ENCODE assay signal across 33 cellular contexts in the genomic region with DNA sequence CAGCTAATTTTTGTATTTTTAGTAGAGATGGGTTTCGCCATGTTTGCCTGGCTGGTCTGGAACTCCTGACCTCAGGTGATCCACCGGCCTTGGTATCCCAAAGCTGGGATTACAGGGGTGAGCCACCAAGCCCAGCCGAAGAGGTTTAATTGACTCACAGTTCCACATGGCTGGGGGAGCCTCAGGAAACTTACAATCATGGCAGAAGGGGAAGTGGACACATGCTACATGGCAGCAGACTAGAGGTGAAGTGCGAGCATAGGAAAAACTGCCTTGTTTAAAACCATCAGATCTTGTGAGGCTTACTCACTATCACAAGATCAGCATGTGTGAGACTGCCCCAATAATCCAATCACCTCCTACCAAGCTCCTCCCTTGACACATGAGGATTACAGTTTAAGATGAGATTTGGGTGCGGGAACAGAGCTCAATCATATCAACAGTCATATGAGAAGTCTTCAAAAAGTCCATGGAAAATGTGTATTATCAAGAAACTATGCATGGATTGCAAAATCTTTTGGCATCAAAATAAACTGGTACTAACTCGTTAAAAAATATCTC. TPM values are rescaled to one million over a fixed set of nuclear protein-coding genes. Genes with fewer than 3 reads are reported as not detected.
DNase-seq lines count a peak whose midpoint lies in the region; ATAC-seq and TF ChIP-seq lines count a peak whose summit lies in the region.
"Had no signal": no experiment of that assay in that cellular context is flagged by ENCODE, and none has a peak within 500 bp of the region (broad histone marks: within the 10 kb centered on the region; RNA-seq: fewer than 3 reads in every experiment).

No MANE protein-coding gene starts in this region.

- no peak overlapping the region for H4K8ac ChIP-seq in mesendoderm (ENCODE audit: low read depth, low read length)

- H3K27ac ChIP-seq in mesendoderm (ENCODE audit: low read depth, low read length) (no peak overlapping the region), right lobe of liver (peak overlapping the region in 1 of 3 donors; percentile 88)
- H3K27ac ChIP-seq: coronary artery, epithelial cell of prostate, foreskin keratinocyte, heart right ventricle, HL-60, Peyer's patch, sigmoid colon had no signal

- TF ChIP-seq CTCF in cardiac fibroblast (IDR thresholded peaks at IDR 0.05; ENCODE audit: low read depth, low read length), result no peak
- TF ChIP-seq CTCF in right lobe of liver (IDR thresholded peaks at IDR 0.05), result no peak

- no peak overlapping the region for H3K4me2 ChIP-seq in mesendoderm (ENCODE audit: low read length)

- H3K18ac ChIP-seq in mesendoderm (ENCODE audit: low read length), result no peak overlapping the region

- intact Hi-C loops in right lobe of liver (cut with DNase I), result no loop called here

- whole genome bisulfite sequencing in mesendoderm (ENCODE audit: extremely low coverage, insufficient coverage, low lambda C conversion rate), result no CpG with 5 or more reads among the region's 6 CpGs
- 67% methylated on average over 5 of the region's 6 CpGs for WGBS in right lobe of liver (ENCODE audit: insufficient coverage, low coverage, low lambda C conversion rate, missing lambda C conversion rate)

- no peak overlapping the region for H3K9ac ChIP-seq in mesendoderm (ENCODE audit: low read length)

- no peak for TF ChIP-seq POLR2A in right lobe of liver (IDR thresholded peaks at IDR 0.05)

- no peak overlapping the region for H3K4me3 ChIP-seq in cardiac fibroblast (replicated peaks in 1 of 2; ENCODE audit: low read depth in 2 of 2, low read length in 2 of 2)
- no peak overlapping the region for H3K4me3 ChIP-seq in mesendoderm (ENCODE audit: low read length)
- H3K4me3 ChIP-seq in right lobe of liver, result no peak overlapping the region
- H3K4me3 ChIP-seq: coronary artery, heart right ventricle, Peyer's patch, sigmoid colon had no signal

- no peak overlapping the region for H2BK120ac ChIP-seq in mesendoderm (ENCODE audit: low read depth, low read length)

- no peak overlapping the region for H3K4ac ChIP-seq in mesendoderm (ENCODE audit: low read depth, low read length)

- no peaks in the 10 kb centered on the region for H3K79me1 ChIP-seq in mesendoderm (ENCODE audit: low read length)

- H2AK5ac ChIP-seq in mesendoderm (ENCODE audit: low read length), result no peak overlapping the region

- ATAC-seq in right lobe of liver, result no peak
- ATAC-seq: foreskin keratinocyte; heart right ventricle; stimulated activated naive B cell treated with anti-CD40 and anti-IgM and Interleukin-4, amounts not matched to agents 10 μg/mL and 1 μg/mL and 100 μg/mL, for 72 hours had no signal

- no peak overlapping the region for H2BK15ac ChIP-seq in mesendoderm (replicated peaks; ENCODE audit: low read depth)

- H3K79me2 ChIP-seq in mesendoderm (ENCODE audit: control insufficient read depth, insufficient read depth, low read length), result no peaks in the 10 kb centered on the region

- no peak overlapping the region for H4K5ac ChIP-seq in mesendoderm (ENCODE audit: low read length)

- no peaks in the 10 kb centered on the region for H3K9me3 ChIP-seq in right lobe of liver
- H3K9me3 ChIP-seq: heart right ventricle, Peyer's patch, sigmoid colon had no signal

- H3K36me3 ChIP-seq in mesendoderm (ENCODE audit: control insufficient read depth, insufficient read depth, low read length), result no peaks in the 10 kb centered on the region
- no peaks in the 10 kb centered on the region for H3K36me3 ChIP-seq in right lobe of liver
- H3K36me3 ChIP-seq: heart right ventricle, Peyer's patch, sigmoid colon had no signal

- no peak overlapping the region for H2BK5ac ChIP-seq in mesendoderm (ENCODE audit: low read length)

- DNase-seq in AG08395 (ENCODE audit: low spot score) (peak; percentile 3), GM04503 (ENCODE audit: low read depth) (peak; percentile 39), cardiac fibroblast (ENCODE audit: low read depth in 2 of 2) (peak; percentile 9 to 11), mesendoderm (peak; percentile 72), right lobe of liver (no peak), NCI-H524 treated with DMSO at 0.1 percent for 48 hours (lab: John Stamatoyannopoulos, UW) (no peak)
- DNase-seq in stimulated activated CD8-positive, alpha-beta memory T cell treated with anti-CD3 and anti-CD28 coated beads, Interleukin-4, amount 100 ng/mL, for 48 hours, result no peak
- DNase-seq in stimulated activated CD4-positive, alpha-beta T cell treated with anti-CD3 and anti-CD28 coated beads, Interleukin-1b, Interleukin-23, amount 100 ng/mL, for 48 hours, result no peak
- DNase-seq: activated CD4-positive, alpha-beta T cell treated with anti-CD3 and anti-CD28 coated beads for 1 hour; activated effector memory CD4-positive, alpha-beta T cell treated with Interleukin-2 at 50 U/mL for 16 hours; activated naive CD8-positive, alpha-beta T cell treated with anti-CD3 and anti-CD28 coated beads for 36 hours; activated T-cell treated with anti-CD3 and anti-CD28 coated beads for 4 hours; CD8-positive, alpha-beta memory T cell; effector CD8-positive, alpha-beta T cell; H9; heart right ventricle; kidney; midbrain; MV-4-11; naive B cell; NCI-H1436; NCI-H2081; NCI-H526 treated with DMSO at 0.1 percent for 48 hours; Peyer's patch; posterior cingulate gyrus; SHP77 treated with DMSO at 0.1 percent for 48 hours; sigmoid colon; stimulated activated naive B cell treated with anti-CD40 and anti-IgM and Interleukin-4, amounts not matched to agents 10 μg/mL and 1 μg/mL and 100 μg/mL, for 72 hours had no signal

- H3K27me3 ChIP-seq in mesendoderm (ENCODE audit: insufficient read depth, low read length, poor library complexity) (no peaks in the 10 kb centered on the region), right lobe of liver (no peaks in the 10 kb centered on the region)
- H3K27me3 ChIP-seq: foreskin keratinocyte, heart right ventricle, Peyer's patch, sigmoid colon had no signal

- no peak overlapping the region for H3K23ac ChIP-seq in mesendoderm (ENCODE audit: low read length)

- H3K56ac ChIP-seq in mesendoderm (ENCODE audit: low read length), result no peak overlapping the region

- H3K4me1 ChIP-seq in mesendoderm (ENCODE audit: control insufficient read depth, low read depth, low read length) (no peaks in the 10 kb centered on the region), right lobe of liver (peaks cover 0 to 10% (median 0%) of the 10 kb centered on the region in 4 donors)
- H3K4me1 ChIP-seq: foreskin keratinocyte, heart right ventricle, Peyer's patch, sigmoid colon had no signal

RNA-seq across cellular contexts. Expression of a gene that starts 25.8 kb away (rescaled TPM):
- polyA plus RNA-seq in mesendoderm (2013, experiment 1 of 2), result 6,113 TPM
- polyA plus RNA-seq in mesendoderm (2013, experiment 2 of 2), result 6,038 TPM
- total RNA-seq in right lobe of liver, result 1,000 to 10,000 TPM in 2 of 6 experiments, 100 to 1,000 TPM in 4; 587 to 2,308 (median 667) TPM

RNA-seq across cellular contexts. Expression of a gene that starts 35.6 kb away (rescaled TPM):
- 34.5 TPM for polyA plus RNA-seq in mesendoderm (2013, experiment 1 of 2)
- polyA plus RNA-seq in mesendoderm (2013, experiment 2 of 2), result 35.1 TPM
- 1 to 10 TPM; 1.9 to 3.5 (median 2.5) TPM for total RNA-seq in right lobe of liver

RNA-seq across cellular contexts. Expression of a gene that starts 54.3 kb away (rescaled TPM):
- polyA plus RNA-seq in mesendoderm (2013, experiment 1 of 2), result 11.9 TPM
- 11.3 TPM for polyA plus RNA-seq in mesendoderm (2013, experiment 2 of 2)
- 10 to 100 TPM in 2 of 6 experiments, 1 to 10 TPM in 4; 6.1 to 12.6 (median 7.5) TPM for total RNA-seq in right lobe of liver

RNA-seq across cellular contexts. Expression of a gene that starts 54.4 kb away (rescaled TPM):
- polyA plus RNA-seq in mesendoderm (2013, experiment 1 of 2), result 126 TPM
- polyA plus RNA-seq in mesendoderm (2013, experiment 2 of 2), result 126 TPM
- total RNA-seq in right lobe of liver, result 10 to 100 TPM; 45.9 to 74.1 (median 65.1) TPM

RNA-seq across cellular contexts. Expression of a gene that starts 58.8 kb away (rescaled TPM):
- polyA plus RNA-seq in mesendoderm (2013, experiment 1 of 2), result 0.28 TPM
- polyA plus RNA-seq in mesendoderm (2013, experiment 2 of 2), result 0.20 TPM
- 1 to 10 TPM in 1 of 6 experiments, under 1 TPM in 4, not detected in 1; 0.19 to 1.2 (median 0.29) TPM for total RNA-seq in right lobe of liver
- total RNA-seq: cardiac septum had no signal

Comparison
In these comparisons a context has a peak if more than half of its experiments do, and no peak if none do; other contexts are left out.
1. DNase-seq: peak in AG08395 (single experiment), GM04503 (single experiment), cardiac fibroblast (2 of 2) and mesendoderm (single experiment); none in stimulated activated CD8-positive, alpha-beta memory T cell treated with anti-CD3 and anti-CD28 coated beads, Interleukin-4, amount 100 ng/mL, for 48 hours (single experiment), right lobe of liver (0 of 3), NCI-H524 treated with DMSO at 0.1 percent for 48 hours (single experiment) and stimulated activated CD4-positive, alpha-beta T cell treated with anti-CD3 and anti-CD28 coated beads, Interleukin-1b, Interleukin-23, amount 100 ng/mL, for 48 hours (single experiment).